In the genomic region with DNA sequence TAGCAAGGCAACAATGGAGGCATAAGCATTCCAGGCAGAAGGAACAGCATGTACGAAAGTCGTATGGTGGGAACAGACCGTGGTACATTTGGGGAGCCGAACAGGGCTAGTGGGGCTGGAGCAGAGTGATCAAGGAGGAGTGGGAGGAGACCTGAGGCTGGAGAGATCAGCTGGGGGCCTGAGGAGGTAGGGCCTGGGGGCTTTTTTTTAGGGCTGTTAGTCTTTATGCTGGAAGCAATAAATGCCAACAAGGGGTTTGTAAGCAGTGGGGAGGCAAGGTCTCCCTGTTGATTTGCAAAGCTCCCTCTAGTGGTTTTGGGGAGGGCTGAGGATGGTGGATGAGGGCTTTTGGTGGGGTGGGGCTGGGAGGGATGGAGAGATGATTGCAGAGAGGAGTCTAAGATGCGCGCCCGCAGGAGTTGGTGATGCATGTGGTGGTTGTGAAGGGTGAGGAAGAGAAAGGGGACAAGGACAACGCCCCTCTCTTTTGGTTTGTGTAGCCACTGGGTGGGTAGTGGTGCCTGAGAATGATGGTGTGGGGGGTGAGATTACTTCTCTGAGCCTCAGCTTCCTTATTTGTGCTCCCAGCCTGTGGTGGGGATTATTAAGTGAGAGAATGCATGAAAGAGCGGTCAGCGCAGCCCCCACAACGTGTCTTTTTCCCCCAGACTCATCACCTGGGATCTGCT, we compare ENCODE assay signal across 9 cellular contexts.
A peak's percentile ranks its signal among the peaks of the same experiment; 100 is the strongest.
DNase-seq lines count a peak whose midpoint lies in the region; ATAC-seq and TF ChIP-seq lines count a peak whose summit lies in the region.
"Had no signal": no experiment of that assay in that cellular context is flagged by ENCODE, and none has a peak within 500 bp of the region (broad histone marks: within the 10 kb centered on the region; RNA-seq: fewer than 3 reads in every experiment).

No MANE protein-coding gene starts in this region.

- no peak overlapping the region for H2BK5ac ChIP-seq in IMR-90 (ENCODE audit: low read depth, low read length, poor library complexity, severe bottlenecking)

- peaks cover 20% of the 10 kb centered on the region; the same call in 1 of the 2 replicates for H3K9me1 ChIP-seq in IMR-90 (ENCODE audit: insufficient read depth, low read length)

- no peaks in the 10 kb centered on the region for H3K27me3 ChIP-seq in IMR-90 (ENCODE audit: control insufficient read depth, insufficient read depth, low read length)

- peak overlapping the region; percentile 21; the same call in 1 of the 2 replicates for H3K4ac ChIP-seq in IMR-90 (ENCODE audit: low read depth, low read length)

- H3K18ac ChIP-seq in IMR-90 (ENCODE audit: low read depth, low read length): no peak overlapping the region

- POLR2A ChIA-PET in IMR-90 (lab: Charles Lee; ENCODE audit: unreplicated experiment): no interaction called here

- peak; percentile 34 for TF ChIP-seq RAD21 in IMR-90 (IDR thresholded peaks at IDR 0.05; ENCODE audit: low read length)

- H3K4me3 Mint-ChIP-seq in stimulated activated naive CD8-positive, alpha-beta T cell treated with anti-CD3 and anti-CD28 coated beads, Interleukin-15, amount 100 ng/mL, for 72 hours: peak overlapping the region; percentile 61 to 65
- H3K4me3 Mint-ChIP-seq: nephron had no signal

- H3K14ac ChIP-seq in IMR-90 (replicated peaks; ENCODE audit: low read depth, low read length): no peak overlapping the region; the same call in 1 of the 2 replicates

- H4K5ac ChIP-seq in IMR-90 (ENCODE audit: low read depth, low read length): no peak overlapping the region

- H3K9me3 ChIP-seq in IMR-90 (ENCODE audit: control insufficient read depth, insufficient read depth, low read length): no peaks in the 10 kb centered on the region

- BruUV-seq in IMR-90 (replicated peaks; lab: Mats Ljungman, UMichigan): no TSS peak

- H2AK9ac ChIP-seq in IMR-90 (replicated peaks; ENCODE audit: low read depth, low read length, poor library complexity): no peak overlapping the region

- 85% methylated on average over 6 of the region's 11 CpGs; no CpG with 5 or more reads in 1 of the 2 experiments for WGBS in IMR-90 (ENCODE audit: extremely low coverage in 2 of 2, insufficient read length in 1 of 2), 2 experiments

- no peak overlapping the region for H3K56ac ChIP-seq in IMR-90 (ENCODE audit: extremely low read depth, insufficient read depth, low read length)

- peak overlapping the region; percentile 83 for H2AK5ac ChIP-seq in IMR-90 (ENCODE audit: low read depth, low read length)

- H3K9ac ChIP-seq in IMR-90 (ENCODE audit: low read depth, low read length): no peak overlapping the region

- peak overlapping the region; percentile 54 to 79 for H3K27ac Mint-ChIP-seq in stimulated activated naive CD8-positive, alpha-beta T cell treated with anti-CD3 and anti-CD28 coated beads, Interleukin-15, amount 100 ng/mL, for 72 hours
- H3K27ac Mint-ChIP-seq: nephron had no signal

- no peak overlapping the region; a peak in 1 of 4 replicates for H4K8ac ChIP-seq in IMR-90 (ENCODE audit: low read depth in 2 of 2, low read length in 2 of 2)

- intact Hi-C loops in IMR-90 (cut with micrococcal nuclease): no loop called here

- H3K4me1 ChIP-seq in IMR-90 (ENCODE audit: control insufficient read depth, insufficient read depth, low read length): peaks cover 13% of the 10 kb centered on the region

- 0 out of 4 replicates have a peak, but pooled peaks cover 0 to 3% of the 10 kb centered on the region in 2 experiments for H3K79me1 ChIP-seq in IMR-90 (ENCODE audit: low read depth in 1 of 2, low read length in 2 of 2)

- no peaks in the 10 kb centered on the region for H3K9me3 Mint-ChIP-seq in stimulated activated naive CD8-positive, alpha-beta T cell treated with anti-CD3 and anti-CD28 coated beads, Interleukin-15, amount 100 ng/mL, for 72 hours
- H3K9me3 Mint-ChIP-seq: nephron had no signal

- no peak for TF ChIP-seq POLR2A in IMR-90 (IDR thresholded peaks at IDR 0.05; ENCODE audit: low read depth, low read length)

- TF ChIP-seq CTCF in IMR-90 (conservative IDR thresholded peaks at IDR 0.05; ENCODE audit: low read depth, low read length) (peak; percentile 41), VCaP (conservative IDR thresholded peaks at IDR 0.05) (peak; percentile 71), fibroblast of mammary gland (conservative IDR thresholded peaks at IDR 0.05; ENCODE audit: control insufficient read depth, insufficient read depth, low read depth, low read length) (peak; percentile 48)

- H4K20me1 ChIP-seq in IMR-90 (ENCODE audit: insufficient read depth, low read length): no peaks in the 10 kb centered on the region

- H3K27me3 Mint-ChIP-seq in stimulated activated naive CD8-positive, alpha-beta T cell treated with anti-CD3 and anti-CD28 coated beads, Interleukin-15, amount 100 ng/mL, for 72 hours: peaks cover 18% of the 10 kb centered on the region

- peaks cover 53% of the 10 kb centered on the region for H3K4me1 Mint-ChIP-seq in stimulated activated naive CD8-positive, alpha-beta T cell treated with anti-CD3 and anti-CD28 coated beads, Interleukin-15, amount 100 ng/mL, for 72 hours
- H3K4me1 Mint-ChIP-seq: nephron had no signal

- H2BK20ac ChIP-seq in IMR-90 (ENCODE audit: low read depth, low read length): peak overlapping the region; percentile 26; the same call in 1 of the 2 replicates

- ATAC-seq in IMR-90 (ENCODE audit: low read depth) (no peak), GM18868 (IDR thresholded peaks at IDR 0.05; ENCODE audit: unreplicated experiment) (no peak), GM21390 (IDR thresholded peaks at IDR 0.05; ENCODE audit: unreplicated experiment) (no peak)
- ATAC-seq in stimulated activated naive CD8-positive, alpha-beta T cell treated with anti-CD3 and anti-CD28 coated beads, Interleukin-15, amount 100 ng/mL, for 72 hours: peak; percentile 51

- CTCF ChIA-PET in IMR-90 (lab: Yijun Ruan, JAX): interaction anchor here (0.6 to 1.7 kb wide), 4 partner anchors 16 to 216 kb away, joined by 3 to 5 read pairs (median 4); no protein-coding TSS in a partner anchor

- H3K23ac ChIP-seq in IMR-90 (ENCODE audit: low read depth, low read length): no peak overlapping the region

- H2BK15ac ChIP-seq in IMR-90 (ENCODE audit: low read depth, low read length): peak overlapping the region; percentile 61; the same call in 1 of the 3 replicates

- H2AFZ ChIP-seq in IMR-90 (replicated peaks; ENCODE audit: low read length, poor library complexity): peak overlapping the region; percentile 9

- H3K36me3 ChIP-seq in IMR-90 (ENCODE audit: control insufficient read depth, insufficient read depth, low read length): no peaks in the 10 kb centered on the region

- in situ Hi-C loops in IMR-90 (cut with MboI; ENCODE audit: low sequenced_read_pairs): no loop called here

- no peak overlapping the region for H3K4me3 ChIP-seq in IMR-90 (ENCODE audit: insufficient read depth, low read depth, low read length)
- H3K4me3 ChIP-seq in fibroblast of mammary gland (ENCODE audit: control insufficient read depth, low read depth, low read length): no peak overlapping the region

- DNase-seq in EH (ENCODE audit: low read depth) (peak; percentile 37), IMR-90 (peak; percentile 29), fibroblast of mammary gland (ENCODE audit: low read depth) (peak; percentile 40), NCI-H1436 (lab: John Stamatoyannopoulos, UW) (no peak)
- DNase-seq in stimulated activated naive CD8-positive, alpha-beta T cell treated with anti-CD3 and anti-CD28 coated beads, Interleukin-15, amount 100 ng/mL, for 72 hours: peak; percentile 40 to 56

- H3K27ac ChIP-seq in IMR-90 (ENCODE audit: insufficient read depth, low read length) (no peak overlapping the region), VCaP (no peak overlapping the region)

- H4K91ac ChIP-seq in IMR-90 (ENCODE audit: insufficient read depth, low read depth, low read length): no peak overlapping the region

- H2BK120ac ChIP-seq in IMR-90 (ENCODE audit: low read depth, low read length): peak overlapping the region; percentile 65; the same call in 1 of the 2 replicates

- no peak overlapping the region for H3K4me2 ChIP-seq in IMR-90 (ENCODE audit: low read depth, low read length)

- dilution Hi-C loops in IMR-90 (cut with HindIII; ENCODE audit: low sequenced_read_pairs, unreplicated experiment): no loop called here

TF ChIP-seq in IMR-90, 13 proteins besides CTCF, POLR2A, EP300 and RAD21:
- TF ChIP-seq, protein P1, sequence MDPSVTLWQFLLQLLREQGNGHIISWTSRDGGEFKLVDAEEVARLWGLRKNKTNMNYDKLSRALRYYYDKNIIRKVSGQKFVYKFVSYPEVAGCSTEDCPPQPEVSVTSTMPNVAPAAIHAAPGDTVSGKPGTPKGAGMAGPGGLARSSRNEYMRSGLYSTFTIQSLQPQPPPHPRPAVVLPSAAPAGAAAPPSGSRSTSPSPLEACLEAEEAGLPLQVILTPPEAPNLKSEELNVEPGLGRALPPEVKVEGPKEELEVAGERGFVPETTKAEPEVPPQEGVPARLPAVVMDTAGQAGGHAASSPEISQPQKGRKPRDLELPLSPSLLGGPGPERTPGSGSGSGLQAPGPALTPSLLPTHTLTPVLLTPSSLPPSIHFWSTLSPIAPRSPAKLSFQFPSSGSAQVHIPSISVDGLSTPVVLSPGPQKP (IDR thresholded peaks at IDR 0.05; ENCODE audit: borderline replicate concordance, low read depth, low read length): no peak
- TF ChIP-seq RCOR1 (IDR thresholded peaks at IDR 0.05; ENCODE audit: insufficient replicate concordance, low read length) (no peak), CEBPB (IDR thresholded peaks at IDR 0.05; ENCODE audit: low read depth, low read length) (no peak), MAZ (IDR thresholded peaks at IDR 0.05; ENCODE audit: borderline replicate concordance, low read depth, low read length) (no peak), SMC3 (IDR thresholded peaks at IDR 0.05; ENCODE audit: low read depth, low read length) (0 out of 2 replicates have a peak, but pooled peaks have one; percentile 22)
TF ChIP-seq in IMR-90: peak in this region for 1.
